In genomic region chr10:105577865-105578607, GRCh38 we compare ENCODE assay signal across 15 cellular contexts.
DNase-seq lines count a peak whose midpoint lies in the region; ATAC-seq and TF ChIP-seq lines count a peak whose summit lies in the region.
"Had no signal": no experiment of that assay in that cellular context is flagged by ENCODE, and none has a peak within 500 bp of the region (broad histone marks: within the 10 kb centered on the region; RNA-seq: fewer than 3 reads in every experiment).

No MANE protein-coding gene starts in this region.

- no peak overlapping the region for H3K4me3 ChIP-seq in right atrium auricular region
- H3K4me3 ChIP-seq in endodermal cell (ENCODE audit: low read length), result peak overlapping the region; percentile 12
- H3K4me3 ChIP-seq: HAP-1 had no signal

- no peak overlapping the region for H3K27ac Mint-ChIP-seq in endodermal cell
- H3K27ac Mint-ChIP-seq in stimulated activated naive CD8-positive, alpha-beta T cell treated with anti-CD3 and anti-CD28 coated beads, Interleukin-15, amount 100 ng/mL, for 72 hours, result no peak overlapping the region
- H3K27ac Mint-ChIP-seq: CD4-positive, alpha-beta memory T cell; HFFc6 had no signal

- H3K9ac ChIP-seq in endodermal cell (ENCODE audit: extremely low read depth, low read length, poor library complexity, severe bottlenecking), result no peak overlapping the region

- no peak overlapping the region for H3K27ac ChIP-seq in right atrium auricular region
- H3K27ac ChIP-seq in endodermal cell (ENCODE audit: low read depth, low read length), result no peak overlapping the region
- H3K27ac ChIP-seq: 22Rv1 had no signal

- no peaks in the 10 kb centered on the region for H3K36me3 ChIP-seq in right atrium auricular region
- no peaks in the 10 kb centered on the region for H3K36me3 ChIP-seq in endodermal cell (ENCODE audit: control insufficient read depth, insufficient read depth, low read length)
- H3K36me3 ChIP-seq: HAP-1 had no signal

- H3K4me1 ChIP-seq in right atrium auricular region, result no peaks in the 10 kb centered on the region
- H3K4me1 ChIP-seq in endodermal cell (ENCODE audit: control insufficient read depth, insufficient read depth, low read length), result peaks cover 9% of the 10 kb centered on the region
- H3K4me1 ChIP-seq: HAP-1 had no signal

- 89 to 91% methylated on average over 4 of the region's 4 CpGs for WGBS in endodermal cell (ENCODE audit: insufficient coverage in 1 of 2, insufficient read length in 1 of 2), 2 experiments

- peaks cover 13% of the 10 kb centered on the region for H3K4me1 Mint-ChIP-seq in endodermal cell
- no peaks in the 10 kb centered on the region for H3K4me1 Mint-ChIP-seq in stimulated activated naive CD8-positive, alpha-beta T cell treated with anti-CD3 and anti-CD28 coated beads, Interleukin-15, amount 100 ng/mL, for 72 hours
- H3K4me1 Mint-ChIP-seq: CD4-positive, alpha-beta memory T cell had no signal

- peaks cover 21% of the 10 kb centered on the region for H3K27me3 Mint-ChIP-seq in endodermal cell (ENCODE audit: insufficient read depth)
- H3K27me3 Mint-ChIP-seq in stimulated activated naive CD8-positive, alpha-beta T cell treated with anti-CD3 and anti-CD28 coated beads, Interleukin-15, amount 100 ng/mL, for 72 hours, result no peaks in the 10 kb centered on the region
- H3K27me3 Mint-ChIP-seq: CD4-positive, alpha-beta memory T cell had no signal

- intact Hi-C loops in Right ventricle myocardium inferior (cut with DNase I), result no loop called here

- no peak for TF ChIP-seq CTCF in right atrium auricular region (IDR thresholded peaks at IDR 0.05)
- no peak for TF ChIP-seq CTCF in endodermal cell (conservative IDR thresholded peaks at IDR 0.05)

- peak; percentile 42 for ATAC-seq in Right ventricle myocardium inferior
- no peak for ATAC-seq in stimulated activated naive CD8-positive, alpha-beta T cell treated with anti-CD3 and anti-CD28 coated beads, Interleukin-15, amount 100 ng/mL, for 72 hours

- H3K36me3 Mint-ChIP-seq in endodermal cell (ENCODE audit: low read depth), result no peaks in the 10 kb centered on the region
- H3K36me3 Mint-ChIP-seq: CD4-positive, alpha-beta memory T cell had no signal

- no peaks in the 10 kb centered on the region for H3K27me3 ChIP-seq in right atrium auricular region
- H3K27me3 ChIP-seq in endodermal cell (ENCODE audit: control insufficient read depth, insufficient read depth, low read length, poor library complexity, severe bottlenecking), result peaks cover 7% of the 10 kb centered on the region

- H3K4me3 Mint-ChIP-seq in endodermal cell, result no peak overlapping the region
- H3K4me3 Mint-ChIP-seq in stimulated activated naive CD8-positive, alpha-beta T cell treated with anti-CD3 and anti-CD28 coated beads, Interleukin-15, amount 100 ng/mL, for 72 hours, result no peak overlapping the region
- H3K4me3 Mint-ChIP-seq: CD4-positive, alpha-beta memory T cell; HFFc6 had no signal

- H3K9me3 ChIP-seq in right atrium auricular region, result peaks cover 0 to 4% of the 10 kb centered on the region in 2 donors
- no peaks in the 10 kb centered on the region for H3K9me3 ChIP-seq in endodermal cell (ENCODE audit: control insufficient read depth, low read length)
- H3K9me3 ChIP-seq: HAP-1 had no signal

- peaks cover 3% of the 10 kb centered on the region for H3K9me3 Mint-ChIP-seq in endodermal cell
- peaks cover 12 to 27% of the 10 kb centered on the region in 2 donors for H3K9me3 Mint-ChIP-seq in stimulated activated naive CD8-positive, alpha-beta T cell treated with anti-CD3 and anti-CD28 coated beads, Interleukin-15, amount 100 ng/mL, for 72 hours

- no peak for DNase-seq in Right ventricle myocardium inferior (ENCODE audit: missing footprints)
- DNase-seq in right atrium auricular region (ENCODE audit: low spot score), result no peak
- DNase-seq in Ammon's horn (ENCODE audit: low spot score), result peak; percentile 3
- no peak for DNase-seq in endodermal cell
- DNase-seq in cerebellum (ENCODE audit: low spot score), result no peak
- DNase-seq in stimulated activated naive CD8-positive, alpha-beta T cell treated with anti-CD3 and anti-CD28 coated beads, Interleukin-15, amount 100 ng/mL, for 72 hours, result no peak
- DNase-seq: C1 segment of cervical spinal cord; Calu3; CD4-positive, alpha-beta memory T cell; COR-L47; DND-41; GOT3; HFFc6 had no signal
